8 cellular contexts compared by ENCODE assay signal in the genomic region with DNA sequence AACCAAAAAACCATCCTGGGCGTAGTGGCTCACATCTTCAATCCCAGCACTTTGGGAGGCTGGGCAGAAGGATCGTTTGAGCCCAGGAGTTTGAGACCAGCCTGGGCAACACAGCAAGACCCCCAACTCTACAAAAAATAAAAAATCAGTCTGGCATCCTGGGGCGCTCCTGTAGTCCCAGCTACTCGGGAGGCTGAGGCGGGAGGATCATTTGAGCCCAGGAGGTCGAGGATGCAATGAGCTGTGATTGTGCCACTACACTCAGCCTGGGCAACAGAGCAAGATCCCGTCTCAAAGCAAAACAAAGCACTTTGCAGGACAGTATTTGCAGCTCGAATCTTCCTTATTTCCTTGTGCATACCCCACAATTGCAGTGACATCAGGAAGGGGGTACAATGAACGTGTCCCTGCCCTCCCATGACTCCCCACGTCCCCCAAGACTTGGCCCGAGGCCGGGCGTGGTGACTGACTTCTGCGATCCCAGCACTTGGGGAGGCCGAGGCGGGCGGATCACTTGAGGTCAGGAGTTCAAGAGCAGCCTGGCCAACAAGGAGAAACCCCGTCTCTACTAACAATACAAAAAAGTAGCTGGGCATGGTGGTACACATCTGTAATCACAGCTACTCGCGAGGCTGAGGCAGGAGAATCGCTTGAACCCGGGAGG. TPM values are rescaled to one million over a fixed set of nuclear protein-coding genes. Genes with fewer than 3 reads are reported as not detected.
DNase-seq lines count a peak whose midpoint lies in the region; ATAC-seq and TF ChIP-seq lines count a peak whose summit lies in the region.

No MANE protein-coding gene starts in this region.

- DNase-seq in heart right ventricle (no peak), Right ventricle myocardium inferior (ENCODE audit: missing footprints) (no peak), mammary epithelial cell (no peak), mucosa of descending colon (peak in 1 of 3 donors; percentile 56), aorta (peak in 1 of 2 donors; percentile 78), NCI-H345 (lab: John Stamatoyannopoulos, UW) (no peak), GM19238 (ENCODE audit: insufficient read length, low spot score) (no peak)

- H3K4me3 ChIP-seq in heart right ventricle (peak overlapping the region; percentile 69 to 99 (median 96)), mammary epithelial cell (replicated peaks in 1 of 3; ENCODE audit: insufficient read depth in 1 of 3, low read depth in 2 of 3, low read length in 3 of 3) (peak overlapping the region; percentile 67 to 100 (median 99)), mucosa of descending colon (peak overlapping the region; percentile 50), aorta (ENCODE audit: low read length in 2 of 2) (peak overlapping the region; percentile 64 to 88)

- H3K27ac ChIP-seq in heart right ventricle (peak overlapping the region in 9 of 10 donors; percentile 83 to 95 (median 93)), mammary epithelial cell (ENCODE audit: insufficient read depth, low read depth, low read length) (peak overlapping the region; percentile 70), aorta (ENCODE audit: low read depth in 1 of 2, low read length in 2 of 2) (no peak overlapping the region)

- H3K4me1 ChIP-seq in heart right ventricle (peaks cover 4 to 47% (median 32%) of the 10 kb centered on the region in 9 donors), mammary epithelial cell (ENCODE audit: insufficient read depth, low read length) (peaks cover 14% of the 10 kb centered on the region), mucosa of descending colon (ENCODE audit: low read depth) (peaks cover 28% of the 10 kb centered on the region), aorta (ENCODE audit: control insufficient read depth in 1 of 2, insufficient read depth in 2 of 2, low read length in 2 of 2) (peaks cover 0 to 3% of the 10 kb centered on the region in 2 donors)

- H3K36me3 ChIP-seq in heart right ventricle = peaks cover 0 to 32% (median 3%) of the 10 kb centered on the region in 9 donors
- peaks cover 3% of the 10 kb centered on the region for H3K36me3 ChIP-seq in mammary epithelial cell (ENCODE audit: insufficient read depth, low read length)
- no peaks in the 10 kb centered on the region for H3K36me3 ChIP-seq in mucosa of descending colon (ENCODE audit: low read depth)
- H3K36me3 ChIP-seq in aorta (ENCODE audit: control insufficient read depth in 1 of 2, insufficient read depth in 2 of 2, low read length in 1 of 2) = no peaks in the 10 kb centered on the region

- WGBS in heart right ventricle, 2 donors = 41 to 43% methylated on average over 22 of the region's 22 CpGs
- WGBS in mammary epithelial cell (ENCODE audit: low coverage, missing lambda C conversion rate) = 50% methylated on average over 17 of the region's 22 CpGs
- 46 to 47% methylated on average over 22 of the region's 22 CpGs for WGBS in aorta, 2 donors

- H3K9ac ChIP-seq in mammary epithelial cell (ENCODE audit: insufficient read depth, low read length) = peak overlapping the region; percentile 81

- no peak for ATAC-seq in heart right ventricle
- ATAC-seq in Right ventricle myocardium inferior = no peak
- ATAC-seq in mucosa of descending colon = no peak
- ATAC-seq in aorta (ENCODE audit: low FRiP score) = no peak
- ATAC-seq in HG02884 (IDR thresholded peaks at IDR 0.05; ENCODE audit: unreplicated experiment) = no peak

- H3K4me2 ChIP-seq in mammary epithelial cell (ENCODE audit: insufficient read depth, low read depth, low read length) = peak overlapping the region; percentile 92

- BruUV-seq in mammary epithelial cell (replicated peaks; lab: Mats Ljungman, UMichigan) = TSS peak; percentile 47

- peaks cover 51% of the 10 kb centered on the region for H3K79me2 ChIP-seq in mammary epithelial cell (ENCODE audit: insufficient read depth, low read length)

- no peaks in the 10 kb centered on the region for H3K9me3 ChIP-seq in heart right ventricle
- H3K9me3 ChIP-seq in mammary epithelial cell (replicated peaks; ENCODE audit: insufficient read depth, low read length) = no peaks in the 10 kb centered on the region
- H3K9me3 ChIP-seq in mucosa of descending colon = no peaks in the 10 kb centered on the region
- no peaks in the 10 kb centered on the region for H3K9me3 ChIP-seq in aorta (ENCODE audit: control insufficient read depth, low read length)

- CTCF ChIA-PET in mammary epithelial cell (lab: Charles Lee; ENCODE audit: low non-redundant PET) = no interaction called here

- H3K27me3 ChIP-seq in heart right ventricle (no peaks in the 10 kb centered on the region), mammary epithelial cell (ENCODE audit: insufficient read depth, low read length) (no peaks in the 10 kb centered on the region), aorta (ENCODE audit: control insufficient read depth in 1 of 2, insufficient read depth in 2 of 2, low read length in 1 of 2) (no peaks in the 10 kb centered on the region)

- H2AFZ ChIP-seq in mammary epithelial cell (ENCODE audit: low read depth, low read length) = peak overlapping the region; percentile 98

- TF ChIP-seq CTCF in heart right ventricle (IDR thresholded peaks at IDR 0.05) (no peak), mammary epithelial cell (conservative IDR thresholded peaks at IDR 0.05 in 1 of 2, IDR thresholded peaks at IDR 0.05 in 1 of 2; ENCODE audit: extremely low read depth in 1 of 2, insufficient read depth in 1 of 2, low read depth in 1 of 2, low read length in 2 of 2) (no peak), mucosa of descending colon (IDR thresholded peaks at IDR 0.05) (no peak)

- intact Hi-C loops in heart right ventricle (cut with DNase I) = loop anchor here in 8 of 10 donors (5.0 to 10.0 kb wide), 7 partner anchors 114 to 324 kb away; partner anchors contain the start of genes OR7A17 (in 3 of the 8) and ZNF333 (in 1 of the 8)
- intact Hi-C loops in Right ventricle myocardium inferior (cut with DNase I) = loop anchor here (5.0 kb wide), 1 partner anchor 54 kb away; the partner anchor contains the start of gene DNAJB1
- intact Hi-C loops in mammary epithelial cell (cut with micrococcal nuclease) = loop anchor here (5.0 kb wide), 1 partner anchor 301 kb away; no protein-coding TSS in a partner anchor
- intact Hi-C loops in mucosa of descending colon (cut with DNase I, micrococcal nuclease) = loop anchor here (5.0 to 10.0 kb wide), 2 partner anchors 116 to 124 kb away; partner anchors contain the start of gene ZNF333 (in 1 of the 2)
- intact Hi-C loops in aorta (cut with DNase I) = loop anchor here in 1 of 2 donors (5.0 kb wide), 1 partner anchor 316 kb away; the partner anchor contains the start of gene OR7A17

- H4K20me1 ChIP-seq in mammary epithelial cell (ENCODE audit: insufficient read depth, low read length) = no peaks in the 10 kb centered on the region

- dilution Hi-C loops in mammary epithelial cell (cut with HindIII; ENCODE audit: low sequenced_read_pairs) = loop anchor here (10.0 kb wide), 1 partner anchor 204 kb away; the partner anchor contains the start of gene ADGRE2

- in situ Hi-C loops in mammary epithelial cell (cut with MboI; ENCODE audit: low sequenced_read_pairs in 2 of 2) = loop anchor here (5.0 kb wide), 1 partner anchor 116 kb away; no protein-coding TSS in a partner anchor

RNA-seq across cellular contexts. Expression of gene NDUFB7, which starts 0.9 kb away (rescaled TPM):
- total RNA-seq in heart right ventricle (100 to 1,000 TPM; 347 to 525 (median 467) TPM), Right ventricle myocardium inferior (529 TPM), mammary epithelial cell (100 to 1,000 TPM; 142 to 177 TPM), mucosa of descending colon (100 to 1,000 TPM; 172 to 255 (median 241) TPM), aorta (100 to 1,000 TPM; 118 to 126 TPM)
- polyA plus RNA-seq in heart right ventricle (1,000 to 10,000 TPM; 1,131 to 1,673 TPM), mammary epithelial cell (246 TPM), aorta (100 to 1,000 TPM; 433 to 452 TPM)
- 15.7 TPM for polyA minus RNA-seq in mammary epithelial cell

RNA-seq across cellular contexts. Expression of gene CLEC17A, which starts 11.9 kb away (rescaled TPM):
- total RNA-seq in heart right ventricle (under 1 TPM in 1 of 10 donors, not detected in 9; 0.12 TPM), Right ventricle myocardium inferior (not detected), mammary epithelial cell (not detected), mucosa of descending colon (under 1 TPM in 2 of 3 donors, not detected in 1; 0.29 to 0.34 TPM), aorta (under 1 TPM in 1 of 2 donors, not detected in 1; 0.18 TPM)
- polyA plus RNA-seq in heart right ventricle (not detected), mammary epithelial cell (0.08 TPM), aorta (not detected)
- not detected for polyA minus RNA-seq in mammary epithelial cell

RNA-seq across cellular contexts. Expression of gene TECR, which starts 41.6 kb away (rescaled TPM):
- total RNA-seq in heart right ventricle (10 to 100 TPM; 61.4 to 99.6 (median 73.1) TPM), Right ventricle myocardium inferior (77.4 TPM), mammary epithelial cell (100 to 1,000 TPM in 1 of 2 donors, 10 to 100 TPM in 1; 68.0 to 168 TPM), mucosa of descending colon (100 to 1,000 TPM in 2 of 3 donors, 10 to 100 TPM in 1; 94.4 to 155 (median 141) TPM), aorta (10 to 100 TPM; 40.1 to 64.4 TPM)
- polyA plus RNA-seq in heart right ventricle (100 to 1,000 TPM in 1 of 2 donors, 10 to 100 TPM in 1; 88.7 to 194 TPM), mammary epithelial cell (245 TPM), aorta (100 to 1,000 TPM in 1 of 2 donors, 10 to 100 TPM in 1; 56.5 to 112 TPM)
- polyA minus RNA-seq in mammary epithelial cell = 522 TPM

RNA-seq across cellular contexts. Expression of gene DNAJB1, which starts 52.8 kb away (rescaled TPM):
- total RNA-seq in heart right ventricle = 10 to 100 TPM; 40.3 to 99.0 (median 46.4) TPM
- polyA plus RNA-seq in heart right ventricle = 10 to 100 TPM; 23.6 to 44.2 TPM
- 46.9 TPM for total RNA-seq in Right ventricle myocardium inferior
- 100 to 1,000 TPM; 133 to 182 TPM for total RNA-seq in mammary epithelial cell
- polyA plus RNA-seq in mammary epithelial cell = 176 TPM
- 261 TPM for polyA minus RNA-seq in mammary epithelial cell
- 100 to 1,000 TPM; 104 to 110 (median 107) TPM for total RNA-seq in mucosa of descending colon
- 10 to 100 TPM; 58.0 to 95.8 TPM for total RNA-seq in aorta
- polyA plus RNA-seq in aorta = 10 to 100 TPM; 34.8 to 44.3 TPM

Comparison
In these comparisons a context has a peak if more than half of its experiments do, and no peak if none do; other contexts are left out.
1. H3K27ac ChIP-seq: peak in heart right ventricle (9 of 10) and mammary epithelial cell (single experiment); none in aorta (0 of 2).
2. Peak in every context shown above with its lines, with median percentiles within 50 percentile points of each other: H3K4me3 ChIP-seq.